Comparison of ENCODE assay signal across 8 cellular contexts in genomic region chr9:100426194-100426531, GRCh38. TPM values are rescaled to one million over a fixed set of nuclear protein-coding genes. Genes with fewer than 3 reads are reported as not detected.
DNase-seq lines count a peak whose midpoint lies in the region; ATAC-seq and TF ChIP-seq lines count a peak whose summit lies in the region.

No MANE protein-coding gene starts in this region.

- H3K4me1 Mint-ChIP-seq in stimulated activated memory B cell treated with anti-CD40 and anti-IgM and Interleukin-4, amounts not matched to agents 10 μg/mL and 1 μg/mL and 100 μg/mL, for 72 hours, result peaks cover 36% of the 10 kb centered on the region

- no peak for TF ChIP-seq EP300 in gastroesophageal sphincter (IDR thresholded peaks at IDR 0.05)

- no peaks in the 10 kb centered on the region for H3K9me3 ChIP-seq in WERI-Rb-1 (ENCODE audit: severe bottlenecking)
- H3K9me3 ChIP-seq in gastroesophageal sphincter, result no peaks in the 10 kb centered on the region

- H3K27me3 Mint-ChIP-seq in stimulated activated memory B cell treated with anti-CD40 and anti-IgM and Interleukin-4, amounts not matched to agents 10 μg/mL and 1 μg/mL and 100 μg/mL, for 72 hours, result peaks cover 12% of the 10 kb centered on the region

- peaks cover 7 to 35% (median 11%) of the 10 kb centered on the region in 3 donors for H3K4me1 ChIP-seq in gastroesophageal sphincter

- no peaks in the 10 kb centered on the region for H3K9me3 Mint-ChIP-seq in stimulated activated memory B cell treated with anti-CD40 and anti-IgM and Interleukin-4, amounts not matched to agents 10 μg/mL and 1 μg/mL and 100 μg/mL, for 72 hours

- H3K4me3 Mint-ChIP-seq in stimulated activated memory B cell treated with anti-CD40 and anti-IgM and Interleukin-4, amounts not matched to agents 10 μg/mL and 1 μg/mL and 100 μg/mL, for 72 hours, result peak overlapping the region; percentile 86

- H3K36me3 Mint-ChIP-seq in stimulated activated memory B cell treated with anti-CD40 and anti-IgM and Interleukin-4, amounts not matched to agents 10 μg/mL and 1 μg/mL and 100 μg/mL, for 72 hours, result no peaks in the 10 kb centered on the region

- TF ChIP-seq CTCF in WERI-Rb-1 (IDR thresholded peaks at IDR 0.05; ENCODE audit: low read depth, low read length), result no peak
- TF ChIP-seq CTCF in gastroesophageal sphincter (IDR thresholded peaks at IDR 0.05), result no peak

- WGBS in gastroesophageal sphincter (ENCODE audit: low coverage in 1 of 2), 2 donors, result 14 to 23% methylated on average over 7 of the region's 7 CpGs

- H3K27ac Mint-ChIP-seq in stimulated activated memory B cell treated with anti-CD40 and anti-IgM and Interleukin-4, amounts not matched to agents 10 μg/mL and 1 μg/mL and 100 μg/mL, for 72 hours, result peak overlapping the region; percentile 92

- TF ChIP-seq POLR2A in gastroesophageal sphincter (IDR thresholded peaks at IDR 0.05), result no peak

- H3K27ac ChIP-seq in WERI-Rb-1, result peak overlapping the region; percentile 91
- peak overlapping the region; percentile 88 to 98 (median 96) for H3K27ac ChIP-seq in gastroesophageal sphincter

- DNase-seq in DMS 273 (lab: John Stamatoyannopoulos, UW; ENCODE audit: unreplicated experiment) (peak; percentile 52), DMS 273 treated with DMSO at 0.1 percent for 48 hours (lab: John Stamatoyannopoulos, UW) (no peak), WERI-Rb-1 (no peak), SK-N-DZ (ENCODE audit: low spot score) (no peak), iPS-NIHi7 (ENCODE audit: extremely low spot score) (no peak), hepatic stellate cell (ENCODE audit: low spot score) (no peak)

- H3K36me3 ChIP-seq in WERI-Rb-1, result no peaks in the 10 kb centered on the region; the same call in 1 of the 2 replicates
- H3K36me3 ChIP-seq in gastroesophageal sphincter, result no peaks in the 10 kb centered on the region

- H3K27me3 ChIP-seq in WERI-Rb-1 (ENCODE audit: insufficient read depth, low read depth, severe bottlenecking), result no peaks in the 10 kb centered on the region
- H3K27me3 ChIP-seq in gastroesophageal sphincter, result peaks cover 9% of the 10 kb centered on the region

- H3K4me3 ChIP-seq in WERI-Rb-1 (ENCODE audit: low read depth, low read length) (peak overlapping the region; percentile 83), gastroesophageal sphincter (peak overlapping the region; percentile 91 to 98)

- no peak for ATAC-seq in gastroesophageal sphincter
- ATAC-seq in stimulated activated memory B cell treated with anti-CD40 and anti-IgM and Interleukin-4, amounts not matched to agents 10 μg/mL and 1 μg/mL and 100 μg/mL, for 72 hours, result no peak

RNA-seq across cellular contexts. Expression of gene MSANTD3, which starts 0.8 kb away (rescaled TPM):
- 10 to 100 TPM; 19.1 to 56.9 (median 34.8) TPM for total RNA-seq in gastroesophageal sphincter
- polyA plus RNA-seq in SK-N-DZ (2014; cell fraction: cytosol; rRNA removed), result 41.0 and 41.8 TPM in 2 replicates
- polyA plus RNA-seq in SK-N-DZ (2014; cell fraction: nucleus; rRNA removed), result 21.2 and 23.6 TPM in 2 replicates

RNA-seq across cellular contexts. Expression of gene TMEFF1, which starts 46.8 kb away (rescaled TPM):
- total RNA-seq in gastroesophageal sphincter, result 1 to 10 TPM in 1 of 4 donors, under 1 TPM in 2, not detected in 1; 0.10 to 1.1 (median 0.81) TPM
- polyA plus RNA-seq in SK-N-DZ (2014; cell fraction: cytosol; rRNA removed), result 145 and 154 TPM in 2 replicates
- 71.9 and 82.4 TPM in 2 replicates for polyA plus RNA-seq in SK-N-DZ (2014; cell fraction: nucleus; rRNA removed)
